In the genomic region with DNA sequence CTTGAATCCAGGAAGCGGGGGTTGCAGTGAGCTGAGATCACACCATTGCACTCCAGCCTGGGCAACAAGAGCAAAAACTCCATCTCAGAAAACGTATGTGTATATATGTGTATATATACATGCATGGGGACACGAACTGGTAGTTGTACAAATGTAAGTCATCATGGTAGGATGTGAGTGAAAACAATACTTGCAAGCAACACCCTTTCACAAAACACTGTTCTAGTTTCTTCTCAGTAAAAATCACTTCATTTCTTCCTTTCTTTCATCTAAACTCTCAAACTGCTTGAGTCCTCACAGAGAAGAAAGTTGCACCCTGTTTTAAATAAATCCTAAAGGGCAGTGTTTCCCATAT, we compare ENCODE assay signal across 14 cellular contexts. TPM values are rescaled to one million over a fixed set of nuclear protein-coding genes. Genes with fewer than 3 reads are reported as not detected.
DNase-seq lines count a peak whose midpoint lies in the region; ATAC-seq, FAIRE-seq and TF ChIP-seq lines count a peak whose summit lies in the region.
"Had no signal": no experiment of that assay in that cellular context is flagged by ENCODE, and none has a peak within 500 bp of the region (broad histone marks: within the 10 kb centered on the region; RNA-seq: fewer than 3 reads in every experiment).

No MANE protein-coding gene starts in this region.

- no peak overlapping the region for H3K4me3 ChIP-seq in ACC112 (ENCODE audit: low read depth, low read length)
- no peak overlapping the region for H3K4me3 ChIP-seq in GM23248
- H3K4me3 ChIP-seq in GM12878: no peak overlapping the region

- H4K20me1 ChIP-seq in GM23248 (ENCODE audit: insufficient read depth) (no peaks in the 10 kb centered on the region), GM12878 (ENCODE audit: control insufficient read depth, insufficient read depth) (no peaks in the 10 kb centered on the region)

- in situ Hi-C loops in GM23248 (cut with MboI): no loop called here
- in situ Hi-C loops in GM12878 (cut with MboI): no loop called here

- H3K27me3 ChIP-seq in ACC112 (ENCODE audit: insufficient read depth, low read length) (no peaks in the 10 kb centered on the region), GM23248 (replicated peaks; ENCODE audit: insufficient read depth) (no peaks in the 10 kb centered on the region), GM12878 (replicated peaks in 1 of 2; ENCODE audit: control insufficient read depth in 2 of 2, insufficient read depth in 2 of 2, low read length in 1 of 2) (no peaks in the 10 kb centered on the region)

- BruUV-seq in GM12878 (replicated peaks; lab: Mats Ljungman, UMichigan) (no TSS peak), Calu3 (replicated peaks; lab: Mats Ljungman, UMichigan) (no TSS peak)

- no peak for DNase-seq in GM23248
- DNase-seq in GM12878 (ENCODE audit: low read depth, low spot score): no peak
- no peak for DNase-seq in osteocyte (ENCODE audit: extremely low spot score, unreplicated experiment)
- DNase-seq in Calu3: no peak
- DNase-seq in D721Med (ENCODE audit: insufficient read length, low spot score): no peak
- DNase-seq in superior temporal gyrus (ENCODE audit: extremely low spot score): no peak
- DNase-seq: cortex of kidney, KG1, left colon, midbrain, NCI-H2029 had no signal

- H3K27ac ChIP-seq in ACC112 (ENCODE audit: low read depth, low read length) (peak overlapping the region; percentile 71), GM23248 (peak overlapping the region; percentile 75), GM12878 (ENCODE audit: control insufficient read depth, insufficient read depth) (no peak overlapping the region)

- H3K4me1 Mint-ChIP-seq in osteocyte (ENCODE audit: unreplicated experiment) (peaks cover 13% of the 10 kb centered on the region), Calu3 (ENCODE audit: low read depth, unreplicated experiment) (no peaks in the 10 kb centered on the region)
- H3K4me1 Mint-ChIP-seq: B cell had no signal

- H3K36me3 ChIP-seq in ACC112 (ENCODE audit: insufficient read depth, low read length) (peaks cover 5% of the 10 kb centered on the region; the same call in 1 of the 2 replicates), GM23248 (ENCODE audit: low read depth) (no peaks in the 10 kb centered on the region; the same call in 1 of the 2 replicates), GM12878 (ENCODE audit: control insufficient read depth in 2 of 2, insufficient read depth in 2 of 2, low read length in 1 of 2) (peaks cover 2 to 31% of the 10 kb centered on the region in 2 experiments; a peak in 3 of 4 replicates)

- TF ChIP-seq POLR2A in GM12878 (IDR thresholded peaks at IDR 0.05; ENCODE audit: low read depth, low read length): no peak

- WGBS in GM23248 (ENCODE audit: low coverage in 1 of 2, low lambda C conversion rate in 2 of 2, missing lambda C conversion rate in 2 of 2), 2 experiments: 76 to 78% methylated on average over 3 of the region's 3 CpGs
- WGBS in GM12878 (ENCODE audit: insufficient coverage, insufficient replicate concordance, low lambda C conversion rate, missing lambda C conversion rate): 36% methylated on average over 3 of the region's 3 CpGs

- no peaks in the 10 kb centered on the region for H3K79me2 ChIP-seq in ACC112 (ENCODE audit: control insufficient read depth, insufficient read depth, low read length, unreplicated experiment)
- H3K79me2 ChIP-seq in GM23248 (ENCODE audit: insufficient read depth): no peaks in the 10 kb centered on the region
- H3K79me2 ChIP-seq in GM12878 (ENCODE audit: control insufficient read depth, insufficient read depth, low read length): no peaks in the 10 kb centered on the region

- H3K27me3 Mint-ChIP-seq in osteocyte (ENCODE audit: unreplicated experiment) (no peaks in the 10 kb centered on the region), Calu3 (ENCODE audit: unreplicated experiment) (no peaks in the 10 kb centered on the region)
- H3K27me3 Mint-ChIP-seq: B cell had no signal

- FAIRE-seq in GM12878 (lab: Jason Lieb, UNC) (no peak), D721Med (lab: Jason Lieb, UNC) (no peak)
- FAIRE-seq: G401.6 had no signal

- POLR2A ChIA-PET in GM12878 (lab: Charles Lee): no interaction called here

- H3K9me3 Mint-ChIP-seq in osteocyte (ENCODE audit: unreplicated experiment) (no peaks in the 10 kb centered on the region), Calu3 (ENCODE audit: low read depth, unreplicated experiment) (no peaks in the 10 kb centered on the region)

- RAD21 ChIA-PET in GM12878 (lab: Charles Lee; ENCODE audit: unreplicated experiment): no interaction called here

- TF ChIP-seq RAD21 in GM12878 (IDR thresholded peaks at IDR 0.05; ENCODE audit: insufficient read depth, low read depth, low read length): no peak

- peaks cover 15% of the 10 kb centered on the region for H3K4me1 ChIP-seq in ACC112 (ENCODE audit: control insufficient read depth, insufficient read depth, low read length, unreplicated experiment)
- H3K4me1 ChIP-seq in GM23248 (ENCODE audit: insufficient read depth): peaks cover 15% of the 10 kb centered on the region
- H3K4me1 ChIP-seq in GM12878 (ENCODE audit: control insufficient read depth, insufficient read depth, low read length): no peaks in the 10 kb centered on the region

- no peaks in the 10 kb centered on the region for H3K9me2 ChIP-seq in GM23248 (ENCODE audit: insufficient read depth)

- intact Hi-C loops in GM12878 (cut with micrococcal nuclease; ENCODE audit: unreplicated experiment): no loop called here
- intact Hi-C loops in Calu3 (cut with micrococcal nuclease; ENCODE audit: unreplicated experiment): no loop called here

- TF ChIP-seq CTCF in GM12878 (IDR thresholded peaks at IDR 0.05 in 2 of 3, conservative IDR thresholded peaks at IDR 0.05 in 1 of 3; ENCODE audit: control insufficient read depth in 2 of 3, extremely low read depth in 1 of 3, insufficient read depth in 1 of 3, low read depth in 3 of 3, low read length in 3 of 3) (no peak), osteocyte (IDR thresholded peaks at IDR 0.05) (no peak), Calu3 (IDR thresholded peaks at IDR 0.05; ENCODE audit: unreplicated experiment) (no peak), D721Med (IDR thresholded peaks at IDR 0.05; ENCODE audit: insufficient read depth, missing control alignments) (no peak)

- H3K4me3 Mint-ChIP-seq in osteocyte (ENCODE audit: unreplicated experiment) (no peak overlapping the region), Calu3 (ENCODE audit: low read depth, unreplicated experiment) (no peak overlapping the region)
- H3K4me3 Mint-ChIP-seq: B cell had no signal

- peaks cover 17% of the 10 kb centered on the region for H3K36me3 Mint-ChIP-seq in osteocyte (ENCODE audit: unreplicated experiment)
- H3K36me3 Mint-ChIP-seq in Calu3 (ENCODE audit: insufficient read depth, unreplicated experiment): peaks cover 23% of the 10 kb centered on the region

- H3K4me2 ChIP-seq in GM23248 (ENCODE audit: unreplicated experiment): no peak overlapping the region
- H3K4me2 ChIP-seq in GM12878 (ENCODE audit: control insufficient read depth, insufficient read depth): no peak overlapping the region

- H3F3A ChIP-seq in GM23248 (ENCODE audit: insufficient read depth): peaks cover 27% of the 10 kb centered on the region

- H3K27ac Mint-ChIP-seq in osteocyte (ENCODE audit: unreplicated experiment) (peak overlapping the region; percentile 86), Calu3 (ENCODE audit: unreplicated experiment) (no peak overlapping the region)
- H3K27ac Mint-ChIP-seq: B cell had no signal

- H2AFZ ChIP-seq in ACC112 (ENCODE audit: low read length, unreplicated experiment) (no peak overlapping the region), GM23248 (no peak overlapping the region), GM12878 (ENCODE audit: control insufficient read depth, low read depth, low read length) (no peak overlapping the region)

- CTCF ChIA-PET in GM12878 (lab: Yijun Ruan, JAX): interaction anchor here (1.3 kb wide), 1 partner anchor 44 kb away, joined by 5 read pairs; no protein-coding TSS in a partner anchor
- CTCF ChIA-PET in Calu3 (lab: Charles Lee): no interaction called here

- H3K9me3 ChIP-seq in GM23248 (ENCODE audit: low read depth) (no peaks in the 10 kb centered on the region), GM12878 (replicated peaks; ENCODE audit: control insufficient read depth, insufficient read depth, low read length) (no peaks in the 10 kb centered on the region)

- no peak overlapping the region for H3K9ac ChIP-seq in GM23248
- no peak overlapping the region for H3K9ac ChIP-seq in GM12878 (ENCODE audit: control insufficient read depth, insufficient read depth, low read length)

- no peak; the same call in 2 of the 3 replicates for ATAC-seq in GM12878
- ATAC-seq: left colon had no signal

- TF ChIP-seq EP300 in GM12878 (IDR thresholded peaks at IDR 0.05; ENCODE audit: borderline replicate concordance in 1 of 2, control insufficient read depth in 1 of 2, low read depth in 2 of 2, low read length in 2 of 2): no peak

- SMC1A ChIA-PET in GM12878 (lab: Charles Lee; ENCODE audit: uncharacterized antibody, unreplicated experiment): no interaction called here

RNA-seq across cellular contexts. Expression of a gene that starts 51.8 kb away (rescaled TPM):
- total RNA-seq in GM23248 (2014; rRNA removed; shearing (Covaris generic)): 9.7 and 12.0 TPM in 2 replicates
- polyA plus RNA-seq in GM23248 (2016; fragmentation: Nextera tagmentation; extraction: Ambion mirVana): 13.0 and 14.4 TPM in 2 replicates
- 106 and 120 TPM in 2 replicates for total RNA-seq in GM12878 (2013; cell fraction: nucleolus; rRNA removed)
- total RNA-seq in GM12878 (2014; rRNA removed): 22.0 and 23.5 TPM in 2 replicates
- 20.9 and 21.9 TPM in 2 replicates for total RNA-seq in GM12878 (2014; rRNA removed; fragmentation: Illumina TruSeq; extraction: Trizol)
- total RNA-seq in GM12878 (2021): 31.3 and 34.3 TPM in 2 replicates
- polyA plus RNA-seq in GM12878 (2011; ENCODE audit: low read depth): 15.1 TPM
- 21.1 and 22.0 TPM in 2 replicates for polyA plus RNA-seq in GM12878 (2011; rRNA removed)
- 17.1 and 22.6 TPM in 2 replicates for polyA plus RNA-seq in GM12878 (2011; cell fraction: cytosol; rRNA removed)
- polyA plus RNA-seq in GM12878 (2011; cell fraction: nucleus; rRNA removed): 14.3 and 15.3 TPM in 2 replicates
- polyA plus RNA-seq in GM12878 (2012): 20.9 and 21.2 TPM in 2 replicates
- 24.5 and 24.6 TPM in 2 replicates for polyA plus RNA-seq in GM12878 (2014; fragmentation: Illumina TruSeq; extraction: Trizol)
- polyA plus RNA-seq in GM12878 (2014; fragmentation: Nextera tagmentation; extraction: Ambion mirVana): 10 to 100 TPM; 15.6 to 22.9 TPM
- polyA plus RNA-seq in GM12878 (2014; rRNA removed): 22.3 and 25.8 TPM in 2 replicates
- 10 to 100 TPM; 28.6 to 31.7 TPM for polyA plus RNA-seq in GM12878 (2016; fragmentation: Nextera tagmentation; extraction: Ambion mirVana)
- polyA minus RNA-seq in GM12878 (2011; rRNA and poly(A)+ RNA removed): 16.9 and 22.6 TPM in 2 replicates
- polyA minus RNA-seq in GM12878 (2011; cell fraction: cytosol; rRNA and poly(A)+ RNA removed): 8.3 and 12.7 TPM in 2 replicates
- 12.0 and 17.9 TPM in 2 replicates for polyA minus RNA-seq in GM12878 (2011; cell fraction: nucleus; rRNA and poly(A)+ RNA removed)
- 22.9 and 26.3 TPM in 2 replicates for total RNA-seq in osteocyte
- 27.8 and 28.6 TPM in 2 replicates for total RNA-seq in Calu3 (2022)

RNA-seq across cellular contexts. Expression of a gene that starts 59.0 kb away (rescaled TPM):
- total RNA-seq in GM23248 (2014; rRNA removed; shearing (Covaris generic)): 3.7 and 6.2 TPM in 2 replicates
- polyA plus RNA-seq in GM23248 (2016; fragmentation: Nextera tagmentation; extraction: Ambion mirVana): 6.2 and 8.2 TPM in 2 replicates
- 27.4 and 29.1 TPM in 2 replicates for total RNA-seq in GM12878 (2013; cell fraction: nucleolus; rRNA removed)
- total RNA-seq in GM12878 (2014; rRNA removed): 5.7 and 8.2 TPM in 2 replicates
- total RNA-seq in GM12878 (2014; rRNA removed; fragmentation: Illumina TruSeq; extraction: Trizol): 3.4 and 3.5 TPM in 2 replicates
- 13.7 and 15.9 TPM in 2 replicates for total RNA-seq in GM12878 (2021)
- 4.3 TPM for polyA plus RNA-seq in GM12878 (2011; ENCODE audit: low read depth)
- polyA plus RNA-seq in GM12878 (2011; rRNA removed): 1.6 and 2.4 TPM in 2 replicates
- polyA plus RNA-seq in GM12878 (2011; cell fraction: cytosol; rRNA removed): 2.8 and 4.8 TPM in 2 replicates
- 17.4 and 25.4 TPM in 2 replicates for polyA plus RNA-seq in GM12878 (2011; cell fraction: nucleus; rRNA removed)
- 11.0 and 15.3 TPM in 2 replicates for polyA plus RNA-seq in GM12878 (2012)
- polyA plus RNA-seq in GM12878 (2014; fragmentation: Illumina TruSeq; extraction: Trizol): 3.7 and 5.1 TPM in 2 replicates
- under 1 TPM; 0.31 to 0.35 TPM for polyA plus RNA-seq in GM12878 (2014; fragmentation: Nextera tagmentation; extraction: Ambion mirVana)
- polyA plus RNA-seq in GM12878 (2014; rRNA removed): 11.3 and 12.6 TPM in 2 replicates
- polyA plus RNA-seq in GM12878 (2016; fragmentation: Nextera tagmentation; extraction: Ambion mirVana): 1 to 10 TPM; 3.8 TPM
- 2.2 and 3.1 TPM in 2 replicates for polyA minus RNA-seq in GM12878 (2011; rRNA and poly(A)+ RNA removed)
- 2.2 and 4.4 TPM in 2 replicates for polyA minus RNA-seq in GM12878 (2011; cell fraction: cytosol; rRNA and poly(A)+ RNA removed)
- polyA minus RNA-seq in GM12878 (2011; cell fraction: nucleus; rRNA and poly(A)+ RNA removed): 5.1 and 7.1 TPM in 2 replicates
- 30.4 and 35.6 TPM in 2 replicates for total RNA-seq in osteocyte
- total RNA-seq in Calu3 (2022): 32.1 and 34.8 TPM in 2 replicates
